ENCODE assay signal across 28 cellular contexts in the genomic region with DNA sequence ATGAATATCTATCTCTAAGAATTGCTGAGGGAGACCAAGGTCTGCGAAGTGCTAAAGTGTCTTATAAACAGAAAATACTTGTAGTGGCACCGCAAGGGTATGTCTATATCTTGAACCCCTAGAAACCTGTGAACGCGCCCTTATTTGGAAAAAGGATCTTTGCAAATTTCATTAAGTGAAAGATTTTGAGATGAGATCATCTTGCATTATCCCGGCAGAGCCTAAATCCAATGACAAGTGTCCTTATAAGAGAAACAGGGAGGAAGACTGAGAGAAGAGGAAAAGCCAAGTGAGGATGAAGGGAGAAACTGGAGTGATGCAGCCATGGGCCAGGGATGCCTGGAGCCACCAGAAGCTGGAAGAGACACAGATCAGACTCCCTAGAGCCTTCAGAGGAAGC.
"Had no signal": no experiment of that assay in that cellular context is flagged by ENCODE, and none has a peak within 500 bp of the region (broad histone marks: within the 10 kb centered on the region; RNA-seq: fewer than 3 reads in every experiment).

No MANE protein-coding gene starts in this region.

- H3K4me3 Mint-ChIP-seq: naive thymus-derived CD8-positive, alpha-beta T cell; stimulated activated effector memory CD8-positive, alpha-beta T cell treated with anti-CD3 and anti-CD28 coated beads, Interleukin-12 subunit alpha, Interleukin-12 subunit beta, amount 100 ng/mL, for 72 hours; stimulated activated naive B cell treated with anti-CD40 and anti-IgM and Interleukin-4, amounts not matched to agents 10 μg/mL and 1 μg/mL and 100 μg/mL, for 72 hours; stimulated activated naive CD8-positive, alpha-beta T cell treated with anti-CD3 and anti-CD28 coated beads, Interleukin-15, amount 100 ng/mL, for 72 hours; type B pancreatic cell had no signal

- H3K9me3 Mint-ChIP-seq: naive thymus-derived CD8-positive, alpha-beta T cell; stimulated activated effector memory CD8-positive, alpha-beta T cell treated with anti-CD3 and anti-CD28 coated beads, Interleukin-12 subunit alpha, Interleukin-12 subunit beta, amount 100 ng/mL, for 72 hours; stimulated activated naive B cell treated with anti-CD40 and anti-IgM and Interleukin-4, amounts not matched to agents 10 μg/mL and 1 μg/mL and 100 μg/mL, for 72 hours; stimulated activated naive CD8-positive, alpha-beta T cell treated with anti-CD3 and anti-CD28 coated beads, Interleukin-15, amount 100 ng/mL, for 72 hours; type B pancreatic cell had no signal

- H3K27ac ChIP-seq: neutrophil, ovary, parathyroid adenoma, psoas muscle, right lobe of liver, sigmoid colon, suprapubic skin, testis, tibial artery, transverse colon, upper lobe of right lung, uterus had no signal

- H3K36me3 ChIP-seq: ovary, uterus had no signal

- DNase-seq: naive B cell; naive thymus-derived CD8-positive, alpha-beta T cell; nucleus accumbens; ovary; psoas muscle; right cardiac atrium; right lobe of liver; sigmoid colon; small intestine; stimulated activated CD4-positive, alpha-beta T cell treated with anti-CD3 and anti-CD28 coated beads, Interleukin-15, amount 100 ng/mL, for 24 hours; stimulated activated CD4-positive, alpha-beta T cell treated with anti-CD3 and anti-CD28 coated beads, Interleukin-2, amount 100 ng/mL, for 24 hours; stimulated activated CD4-positive, alpha-beta T cell treated with anti-CD3 and anti-CD28 coated beads, Interleukin-2, amount 100 ng/mL, for 48 hours; stimulated activated CD4-positive, alpha-beta T cell treated with anti-CD3 and anti-CD28 coated beads, Interleukin-4, amount 100 ng/mL, for 24 hours; stimulated activated naive B cell treated with anti-CD40 and anti-IgM and Interleukin-4, amounts not matched to agents 10 μg/mL and 1 μg/mL and 100 μg/mL, for 72 hours; stimulated activated naive CD4-positive, alpha-beta T cell treated with Interleukin-2 at 50 U/mL for 16 hours; stimulated activated naive CD8-positive, alpha-beta T cell treated with anti-CD3 and anti-CD28 coated beads, Interleukin-15, amount 100 ng/mL, for 72 hours; substantia nigra; testis; tibial artery; transverse colon; upper lobe of right lung; uterus had no signal

- H3K4me1 Mint-ChIP-seq: naive B cell; stimulated activated naive B cell treated with anti-CD40 and anti-IgM and Interleukin-4, amounts not matched to agents 10 μg/mL and 1 μg/mL and 100 μg/mL, for 72 hours; stimulated activated naive CD8-positive, alpha-beta T cell treated with anti-CD3 and anti-CD28 coated beads, Interleukin-15, amount 100 ng/mL, for 72 hours had no signal

- ATAC-seq: naive thymus-derived CD8-positive, alpha-beta T cell; psoas muscle; right cardiac atrium; right lobe of liver; stimulated activated effector memory CD8-positive, alpha-beta T cell treated with anti-CD3 and anti-CD28 coated beads, Interleukin-12 subunit alpha, Interleukin-12 subunit beta, amount 100 ng/mL, for 72 hours; stimulated activated naive B cell treated with anti-CD40 and anti-IgM and Interleukin-4, amounts not matched to agents 10 μg/mL and 1 μg/mL and 100 μg/mL, for 72 hours; stimulated activated naive CD8-positive, alpha-beta T cell treated with anti-CD3 and anti-CD28 coated beads, Interleukin-15, amount 100 ng/mL, for 72 hours; upper lobe of right lung had no signal

- H3K27me3 Mint-ChIP-seq: naive B cell; naive thymus-derived CD8-positive, alpha-beta T cell; progenitor cell of endocrine pancreas; stimulated activated naive B cell treated with anti-CD40 and anti-IgM and Interleukin-4, amounts not matched to agents 10 μg/mL and 1 μg/mL and 100 μg/mL, for 72 hours; stimulated activated naive CD8-positive, alpha-beta T cell treated with anti-CD3 and anti-CD28 coated beads, Interleukin-15, amount 100 ng/mL, for 72 hours; type B pancreatic cell had no signal

- H3K4me3 ChIP-seq: ovary, psoas muscle, right lobe of liver, sigmoid colon, suprapubic skin, testis, tibial artery, transverse colon, upper lobe of right lung, uterus had no signal

- FAIRE-seq: small intestine had no signal

- H3K4me1 ChIP-seq: parathyroid adenoma, psoas muscle, right lobe of liver, sigmoid colon, suprapubic skin, tibial artery, transverse colon, upper lobe of right lung, uterus had no signal

- H3K27me3 ChIP-seq: neutrophil, ovary, right lobe of liver, sigmoid colon, suprapubic skin, testis, tibial artery, transverse colon, upper lobe of right lung, uterus had no signal

- H3K79me2 ChIP-seq: parathyroid adenoma had no signal

- H3K27ac Mint-ChIP-seq: progenitor cell of endocrine pancreas; stimulated activated effector memory CD8-positive, alpha-beta T cell treated with anti-CD3 and anti-CD28 coated beads, Interleukin-12 subunit alpha, Interleukin-12 subunit beta, amount 100 ng/mL, for 72 hours; stimulated activated naive B cell treated with anti-CD40 and anti-IgM and Interleukin-4, amounts not matched to agents 10 μg/mL and 1 μg/mL and 100 μg/mL, for 72 hours; type B pancreatic cell had no signal

- H3K9me3 ChIP-seq: neutrophil, ovary, psoas muscle, right lobe of liver, sigmoid colon, suprapubic skin, testis, tibial artery, transverse colon, upper lobe of right lung, uterus had no signal

- H2AFZ ChIP-seq: parathyroid adenoma had no signal
